Comparison of ENCODE assay signal across 1 cellular context in genomic region chr15:26662226-26662750, GRCh38.
TF ChIP-seq lines count a peak whose summit lies in the region.

No MANE protein-coding gene starts in this region.

TF ChIP-seq in GM23338, 12 proteins besides CTCF, POLR2A, EP300 and RAD21 (continued from another document):
- TF ChIP-seq REST (IDR thresholded peaks at IDR 0.05; ENCODE audit: unreplicated experiment) (no peak), STAT1 (IDR thresholded peaks at IDR 0.05; ENCODE audit: unreplicated experiment) (no peak), ZNF114 (CRISPR knock-in tag; IDR thresholded peaks at IDR 0.05) (no peak), NANOG (IDR thresholded peaks at IDR 0.05; ENCODE audit: borderline replicate concordance) (no peak), ETS1 (IDR thresholded peaks at IDR 0.05) (no peak), ZNF462 (CRISPR knock-in tag; IDR thresholded peaks at IDR 0.05) (no peak), ZNF331 (CRISPR knock-in tag; IDR thresholded peaks at IDR 0.05; ENCODE audit: low read depth) (no peak), CREB1 (CRISPR knock-in tag; IDR thresholded peaks at IDR 0.05; ENCODE audit: low read depth) (no peak)
